17 cellular contexts compared by ENCODE assay signal in the genomic region with DNA sequence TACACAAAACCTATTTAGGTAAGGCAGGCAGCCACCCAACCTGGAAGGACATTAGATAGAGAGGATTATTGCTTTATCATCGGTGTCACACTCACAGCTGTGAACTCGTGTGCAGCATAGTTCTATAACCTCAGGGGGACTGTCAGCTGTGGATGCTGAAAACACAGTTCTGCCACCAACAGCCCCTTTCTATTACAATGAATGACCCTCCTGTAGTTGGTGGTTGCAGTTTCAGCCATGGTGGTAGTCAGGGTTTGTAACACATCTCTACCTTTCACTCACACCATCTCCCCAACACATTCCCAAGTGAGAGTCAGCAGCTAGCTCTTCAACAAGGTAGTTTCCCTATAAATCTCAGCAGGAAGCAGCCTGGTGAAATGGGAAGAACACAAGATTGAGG.
DNase-seq lines count a peak whose midpoint lies in the region; ATAC-seq lines count a peak whose summit lies in the region.
"Had no signal": no experiment of that assay in that cellular context is flagged by ENCODE, and none has a peak within 500 bp of the region (broad histone marks: within the 10 kb centered on the region; RNA-seq: fewer than 3 reads in every experiment).

No MANE protein-coding gene starts in this region.

- H3K9ac ChIP-seq in Karpas-422 (ENCODE audit: low read length) = no peak overlapping the region
- H3K9ac ChIP-seq: GM23248 had no signal

- no peaks in the 10 kb centered on the region for H3K27me3 ChIP-seq in Karpas-422 (ENCODE audit: low read length)

- H2AFZ ChIP-seq in Karpas-422 (ENCODE audit: low read length) = no peak overlapping the region
- H2AFZ ChIP-seq: GM23248 had no signal

- ATAC-seq in GM18520 (IDR thresholded peaks at IDR 0.05; ENCODE audit: unreplicated experiment) (peak; percentile 83), GM21367 (IDR thresholded peaks at IDR 0.05; ENCODE audit: unreplicated experiment) (peak; percentile 78), HG02885 (IDR thresholded peaks at IDR 0.05; ENCODE audit: poor library complexity, unreplicated experiment) (peak; percentile 66), HG03460 (IDR thresholded peaks at IDR 0.05; ENCODE audit: unreplicated experiment) (peak; percentile 89)
- ATAC-seq: HepG2; stimulated activated naive CD8-positive, alpha-beta T cell treated with anti-CD3 and anti-CD28 coated beads, Interleukin-15, Interleukin-2, amounts not matched to agents 100 U/mL and 50 U/mL, for 24 hours had no signal

- no peak overlapping the region for H3K4me3 ChIP-seq in Karpas-422 (ENCODE audit: low read length)
- H3K4me3 ChIP-seq: GM23248 had no signal

- no peaks in the 10 kb centered on the region for H3K4me1 ChIP-seq in Karpas-422 (ENCODE audit: low read length)

- H3K9me3 ChIP-seq in Karpas-422 (ENCODE audit: low read length) = no peaks in the 10 kb centered on the region

- no peaks in the 10 kb centered on the region for H4K20me1 ChIP-seq in Karpas-422 (ENCODE audit: insufficient read depth, low read depth, low read length)

- no peak overlapping the region for H3K27ac ChIP-seq in Karpas-422 (ENCODE audit: low read length)
- H3K27ac ChIP-seq: GM23248, VCaP had no signal

- H3K4me2 ChIP-seq in Karpas-422 (ENCODE audit: low read depth, low read length, poor library complexity, severe bottlenecking) = no peak overlapping the region

- no peak for DNase-seq in germinal center (ENCODE audit: low spot score)
- DNase-seq in DMS 273 (lab: John Stamatoyannopoulos, UW; ENCODE audit: unreplicated experiment) = no peak
- DNase-seq in glomerular visceral epithelial cell (ENCODE audit: extremely low spot score) = no peak
- DNase-seq in Karpas-422 = no peak
- DNase-seq: activated T-cell treated with anti-CD3 and anti-CD28 coated beads, Interleukin-2, amount 50 U/mL, for 24 hours; aorta; foreskin melanocyte; GM23248; NCI-H1417; NCI-H774; stimulated activated naive CD8-positive, alpha-beta T cell treated with anti-CD3 and anti-CD28 coated beads, Interleukin-15, Interleukin-2, amounts not matched to agents 100 U/mL and 50 U/mL, for 24 hours had no signal

- no peaks in the 10 kb centered on the region for H3K36me3 ChIP-seq in Karpas-422 (ENCODE audit: insufficient read depth, low read length)

- H3K79me2 ChIP-seq in Karpas-422 (ENCODE audit: low read length) = no peaks in the 10 kb centered on the region

- no peaks in the 10 kb centered on the region for H3K9me2 ChIP-seq in Karpas-422 (replicated peaks; ENCODE audit: insufficient read depth, low read length)
